Comparison of ENCODE assay signal across 16 cellular contexts in genomic region chr2:50402654-50402960, GRCh38.
A peak's percentile ranks its signal among the peaks of the same experiment; 100 is the strongest.
DNase-seq lines count a peak whose midpoint lies in the region; ATAC-seq and TF ChIP-seq lines count a peak whose summit lies in the region.
"Had no signal": no experiment of that assay in that cellular context is flagged by ENCODE, and none has a peak within 500 bp of the region (broad histone marks: within the 10 kb centered on the region; RNA-seq: fewer than 3 reads in every experiment).

No MANE protein-coding gene starts in this region.

- TF ChIP-seq CTCF in mesothelial cell of epicardium (IDR thresholded peaks at IDR 0.05; ENCODE audit: unreplicated experiment) = peak; percentile 43
- TF ChIP-seq CTCF in PC-3 (conservative IDR thresholded peaks at IDR 0.05; ENCODE audit: low read depth, low read length) = no peak; the same call in 1 of the 2 replicates
- no peak for TF ChIP-seq CTCF in GM13976 (IDR thresholded peaks at IDR 0.05; ENCODE audit: borderline replicate concordance, control extremely low read depth, extremely low read depth, insufficient read depth, missing control alignments)

- H3K4me3 Mint-ChIP-seq in mesothelial cell of epicardium = no peak overlapping the region
- H3K4me3 Mint-ChIP-seq: stimulated activated naive B cell treated with anti-CD40 and anti-IgM and Interleukin-4, amounts not matched to agents 10 μg/mL and 1 μg/mL and 100 μg/mL, for 72 hours had no signal

- no peak overlapping the region for H3K27ac ChIP-seq in PC-3 (ENCODE audit: low read length)
- H3K27ac ChIP-seq: ascending aorta, coronary artery, esophagus muscularis mucosa, heart right ventricle, ovary, skin epidermis had no signal

- H3K4me2 ChIP-seq in PC-3 (ENCODE audit: low read length) = no peak overlapping the region

- H3K4me1 ChIP-seq in PC-3 (ENCODE audit: insufficient read depth, low read length) = no peaks in the 10 kb centered on the region
- H3K4me1 ChIP-seq: ascending aorta, heart right ventricle had no signal

- no peaks in the 10 kb centered on the region for H3K79me2 ChIP-seq in PC-3 (ENCODE audit: low read length)

- no peaks in the 10 kb centered on the region for H3K36me3 ChIP-seq in PC-3 (ENCODE audit: low read depth, low read length)
- H3K36me3 ChIP-seq: ascending aorta, esophagus muscularis mucosa, heart right ventricle, ovary had no signal

- no peak overlapping the region for H3K4me3 ChIP-seq in PC-3 (ENCODE audit: low read length)
- H3K4me3 ChIP-seq: ascending aorta, coronary artery, esophagus muscularis mucosa, heart right ventricle, ovary, skin epidermis had no signal

- H3K27me3 ChIP-seq in PC-3 (ENCODE audit: low read length) = no peaks in the 10 kb centered on the region
- H3K27me3 ChIP-seq: ascending aorta, esophagus muscularis mucosa, ovary had no signal

- in situ Hi-C loops in GM13976 (cut with MboI; ENCODE audit: low sequenced_read_pairs, unreplicated experiment) = no loop called here

- no peaks in the 10 kb centered on the region for H3K9me3 ChIP-seq in PC-3 (ENCODE audit: low read length)
- H3K9me3 ChIP-seq: ascending aorta, esophagus muscularis mucosa, heart right ventricle, ovary had no signal

- no peak overlapping the region for H3K9ac ChIP-seq in PC-3 (ENCODE audit: low read length)

- ATAC-seq in GM18511 (IDR thresholded peaks at IDR 0.05; ENCODE audit: unreplicated experiment) = peak; percentile 34
- ATAC-seq in GM21515 (IDR thresholded peaks at IDR 0.05; ENCODE audit: unreplicated experiment) = peak; percentile 20
- ATAC-seq in HG03103 (IDR thresholded peaks at IDR 0.05; ENCODE audit: low read depth, unreplicated experiment) = peak; percentile 8
- no peak for ATAC-seq in PC-3
- ATAC-seq: heart right ventricle had no signal

- H4K20me1 ChIP-seq in PC-3 (ENCODE audit: low read length) = no peaks in the 10 kb centered on the region

- BruUV-seq in PC-3 (replicated peaks; lab: Mats Ljungman, UMichigan) = no TSS peak

- no peaks in the 10 kb centered on the region for H3K36me3 Mint-ChIP-seq in mesothelial cell of epicardium
- H3K36me3 Mint-ChIP-seq: stimulated activated naive B cell treated with anti-CD40 and anti-IgM and Interleukin-4, amounts not matched to agents 10 μg/mL and 1 μg/mL and 100 μg/mL, for 72 hours had no signal

- H3K27ac Mint-ChIP-seq in mesothelial cell of epicardium = no peak overlapping the region
- H3K27ac Mint-ChIP-seq: stimulated activated naive B cell treated with anti-CD40 and anti-IgM and Interleukin-4, amounts not matched to agents 10 μg/mL and 1 μg/mL and 100 μg/mL, for 72 hours had no signal

- intact Hi-C loops in PC-3 (cut with micrococcal nuclease) (loop anchor here (5.0 kb wide), 1 partner anchor 715 kb away; no protein-coding TSS in a partner anchor), posterior vena cava (cut with DNase I) (no loop called here)

- peaks cover 34% of the 10 kb centered on the region for H3K4me1 Mint-ChIP-seq in mesothelial cell of epicardium
- H3K4me1 Mint-ChIP-seq: stimulated activated naive B cell treated with anti-CD40 and anti-IgM and Interleukin-4, amounts not matched to agents 10 μg/mL and 1 μg/mL and 100 μg/mL, for 72 hours had no signal

- H3K27me3 Mint-ChIP-seq in mesothelial cell of epicardium (ENCODE audit: low read depth) = no peaks in the 10 kb centered on the region
- H3K27me3 Mint-ChIP-seq: stimulated activated naive B cell treated with anti-CD40 and anti-IgM and Interleukin-4, amounts not matched to agents 10 μg/mL and 1 μg/mL and 100 μg/mL, for 72 hours had no signal

- DNase-seq in mesothelial cell of epicardium (ENCODE audit: low spot score in 2 of 2, unreplicated experiment in 2 of 2) (no peak), PC-3 (no peak), SIG-M5 (lab: John Stamatoyannopoulos, UW) (no peak), GM13976 (ENCODE audit: low spot score) (no peak), posterior vena cava (ENCODE audit: low spot score) (no peak)
- DNase-seq: activated gamma-delta T cell had no signal

- H2AFZ ChIP-seq in PC-3 (ENCODE audit: low read length) = no peak overlapping the region

- POLR2A ChIA-PET in PC-3 (lab: Charles Lee; ENCODE audit: unreplicated experiment) = no interaction called here

- CTCF ChIA-PET in PC-3 (lab: Charles Lee) = interaction anchor here (1.1 to 1.7 kb wide), 2 partner anchors 632 to 1802 kb away, joined by 3 to 4 read pairs; no protein-coding TSS in a partner anchor

- H3F3A ChIP-seq in PC-3 (ENCODE audit: low read length, unreplicated experiment) = no peaks in the 10 kb centered on the region

- no peaks in the 10 kb centered on the region for H3K9me3 Mint-ChIP-seq in mesothelial cell of epicardium
- H3K9me3 Mint-ChIP-seq: stimulated activated naive B cell treated with anti-CD40 and anti-IgM and Interleukin-4, amounts not matched to agents 10 μg/mL and 1 μg/mL and 100 μg/mL, for 72 hours had no signal

- H3K9me2 ChIP-seq in PC-3 (replicated peaks; ENCODE audit: low read length) = no peaks in the 10 kb centered on the region
